In genomic region chr4:96260071-96260682, GRCh38 we compare ENCODE assay signal across 22 cellular contexts.
DNase-seq lines count a peak whose midpoint lies in the region; ATAC-seq and TF ChIP-seq lines count a peak whose summit lies in the region.
"Had no signal": no experiment of that assay in that cellular context is flagged by ENCODE, and none has a peak within 500 bp of the region (broad histone marks: within the 10 kb centered on the region; RNA-seq: fewer than 3 reads in every experiment).

No MANE protein-coding gene starts in this region.

- no peak overlapping the region for H3K9ac ChIP-seq in HUES48 (ENCODE audit: low read depth, low read length)
- H3K9ac ChIP-seq: BLaER1 treated with 17β-estradiol and CSF1 and Interleukin-3, amounts not matched to agents 10 nM and 100 nM had no signal

- POLR2A ChIA-PET in Caco-2 (lab: Charles Lee) = no interaction called here

- peaks cover 7% of the 10 kb centered on the region for H3K4me1 Mint-ChIP-seq in Caco-2 (ENCODE audit: low read depth, unreplicated experiment)
- H3K4me1 Mint-ChIP-seq: activated naive CD4-positive, alpha-beta T cell treated with anti-CD3 and anti-CD28 coated beads, Interleukin-2, amount 50 U/mL, for 24 hours; nephron had no signal

- H3K27me3 ChIP-seq in Caco-2 (replicated peaks; ENCODE audit: control insufficient read depth, insufficient read depth, low read length) = no peaks in the 10 kb centered on the region
- no peaks in the 10 kb centered on the region for H3K27me3 ChIP-seq in HUES48 (ENCODE audit: control insufficient read depth, insufficient read depth, low read length)
- H3K27me3 ChIP-seq: BLaER1 treated with 17β-estradiol and CSF1 and Interleukin-3, amounts not matched to agents 10 nM and 100 nM; upper lobe of right lung had no signal

- no peak overlapping the region for H3K4me3 ChIP-seq in Caco-2 (ENCODE audit: low read depth, low read length)
- H3K4me3 ChIP-seq in HUES48 (ENCODE audit: low read depth, low read length) = no peak overlapping the region
- H3K4me3 ChIP-seq: BLaER1 treated with 17β-estradiol and CSF1 and Interleukin-3, amounts not matched to agents 10 nM and 100 nM; left ventricle myocardium inferior; PC-9; prostate gland; upper lobe of right lung had no signal

- H3K4me1 ChIP-seq in Caco-2 = 0 out of 2 replicates have a peak, but pooled peaks cover 7% of the 10 kb centered on the region
- peaks cover 28% of the 10 kb centered on the region for H3K4me1 ChIP-seq in HUES48 (ENCODE audit: control insufficient read depth, insufficient read depth, low read length)
- H3K4me1 ChIP-seq: BLaER1 treated with 17β-estradiol and CSF1 and Interleukin-3, amounts not matched to agents 10 nM and 100 nM; left ventricle myocardium inferior; prostate gland; upper lobe of right lung had no signal

- CTCF ChIA-PET in Caco-2 (lab: Charles Lee) = no interaction called here

- no peak for TF ChIP-seq CTCF in Caco-2 (IDR thresholded peaks at IDR 0.05; ENCODE audit: insufficient read depth in 1 of 2, low read depth in 1 of 2, low read length in 1 of 2, severe bottlenecking in 1 of 2, unreplicated experiment in 1 of 2)

- H3K9me3 ChIP-seq in Caco-2 (no peaks in the 10 kb centered on the region), HUES48 (ENCODE audit: control insufficient read depth, insufficient read depth, low read length) (no peaks in the 10 kb centered on the region)
- H3K9me3 ChIP-seq: BLaER1 treated with 17β-estradiol and CSF1 and Interleukin-3, amounts not matched to agents 10 nM and 100 nM; prostate gland; upper lobe of right lung had no signal

- H3K27ac Mint-ChIP-seq in Caco-2 (ENCODE audit: unreplicated experiment) = peak overlapping the region; percentile 25
- H3K27ac Mint-ChIP-seq: activated naive CD4-positive, alpha-beta T cell treated with anti-CD3 and anti-CD28 coated beads, Interleukin-2, amount 50 U/mL, for 24 hours; activated T-cell treated with anti-CD3 and anti-CD28 coated beads, Interleukin-2, amount 50 U/mL, for 72 hours; HFFc6; nephron had no signal

- no peaks in the 10 kb centered on the region for H3K36me3 Mint-ChIP-seq in Caco-2 (ENCODE audit: insufficient read depth, unreplicated experiment)
- H3K36me3 Mint-ChIP-seq: activated naive CD4-positive, alpha-beta T cell treated with anti-CD3 and anti-CD28 coated beads, Interleukin-2, amount 50 U/mL, for 24 hours had no signal

- no peaks in the 10 kb centered on the region for H3K9me3 Mint-ChIP-seq in Caco-2 (ENCODE audit: unreplicated experiment)
- H3K9me3 Mint-ChIP-seq: activated naive CD4-positive, alpha-beta T cell treated with anti-CD3 and anti-CD28 coated beads, Interleukin-2, amount 50 U/mL, for 24 hours had no signal

- peak; percentile 27 to 35 for DNase-seq in Caco-2
- peak; percentile 67 for DNase-seq in dedifferentiated amniotic fluid mesenchymal stem cell (ENCODE audit: extremely low spot score)
- DNase-seq in islet precursor cell = peak; percentile 63
- DNase-seq in amniotic stem cell (lab: John Stamatoyannopoulos, UW) = no peak
- no peak for DNase-seq in HPDE6-E6E7 (ENCODE audit: extremely low spot score)
- DNase-seq in SK-N-DZ (ENCODE audit: low spot score) = no peak
- DNase-seq: activated CD4-positive, alpha-beta T cell treated with anti-CD3 and anti-CD28 coated beads for 48 hours; activated T-cell treated with anti-CD3 and anti-CD28 coated beads, Interleukin-2, amount 50 U/mL, for 72 hours; HFFc6; Kasumi-1; left ventricle myocardium inferior; NCI-H187 treated with DMSO at 0.1 percent for 48 hours; NCI-H345; PC-9; SIG-M5; upper lobe of right lung had no signal

- BruUV-seq in Caco-2 (replicated peaks; lab: Mats Ljungman, UMichigan) = no TSS peak

- intact Hi-C loops in Caco-2 (cut with micrococcal nuclease; ENCODE audit: unreplicated experiment) = loop anchor here (1.0 kb wide), 1 partner anchor 45 kb away; no protein-coding TSS in a partner anchor

- H3K4me3 Mint-ChIP-seq in Caco-2 (ENCODE audit: unreplicated experiment) = no peak overlapping the region
- H3K4me3 Mint-ChIP-seq: activated naive CD4-positive, alpha-beta T cell treated with anti-CD3 and anti-CD28 coated beads, Interleukin-2, amount 50 U/mL, for 24 hours; activated T-cell treated with anti-CD3 and anti-CD28 coated beads, Interleukin-2, amount 50 U/mL, for 72 hours; HFFc6; nephron had no signal

- H3K27me3 Mint-ChIP-seq in Caco-2 (ENCODE audit: insufficient read depth, unreplicated experiment) = peaks cover 2% of the 10 kb centered on the region
- H3K27me3 Mint-ChIP-seq: activated naive CD4-positive, alpha-beta T cell treated with anti-CD3 and anti-CD28 coated beads, Interleukin-2, amount 50 U/mL, for 24 hours had no signal

- ATAC-seq in GM21390 (IDR thresholded peaks at IDR 0.05; ENCODE audit: unreplicated experiment) = no peak
- ATAC-seq: activated T-cell treated with anti-CD3 and anti-CD28 coated beads, Interleukin-2, amount 50 U/mL, for 72 hours; upper lobe of right lung had no signal

- H3K36me3 ChIP-seq in Caco-2 (ENCODE audit: control insufficient read depth, insufficient read depth, low read length) (no peaks in the 10 kb centered on the region), HUES48 (ENCODE audit: control insufficient read depth, insufficient read depth, low read length) (no peaks in the 10 kb centered on the region)
- H3K36me3 ChIP-seq: BLaER1 treated with 17β-estradiol and CSF1 and Interleukin-3, amounts not matched to agents 10 nM and 100 nM; left ventricle myocardium inferior; prostate gland; upper lobe of right lung had no signal

- peak overlapping the region; percentile 51 for H3K27ac ChIP-seq in HUES48 (ENCODE audit: low read depth, low read length)
- H3K27ac ChIP-seq: BLaER1 treated with 17β-estradiol and CSF1 and Interleukin-3, amounts not matched to agents 10 nM and 100 nM; left ventricle myocardium inferior; PC-9; prostate gland; upper lobe of right lung had no signal

Comparison
In these comparisons a context has a peak if more than half of its experiments do, and no peak if none do; other contexts are left out.
1. DNase-seq: peak in Caco-2 (2 of 2), dedifferentiated amniotic fluid mesenchymal stem cell (single experiment) and islet precursor cell (single experiment); none in amniotic stem cell (single experiment), HPDE6-E6E7 (single experiment) and SK-N-DZ (single experiment).